Comparison of ENCODE assay signal across 7 cellular contexts in the genomic region with DNA sequence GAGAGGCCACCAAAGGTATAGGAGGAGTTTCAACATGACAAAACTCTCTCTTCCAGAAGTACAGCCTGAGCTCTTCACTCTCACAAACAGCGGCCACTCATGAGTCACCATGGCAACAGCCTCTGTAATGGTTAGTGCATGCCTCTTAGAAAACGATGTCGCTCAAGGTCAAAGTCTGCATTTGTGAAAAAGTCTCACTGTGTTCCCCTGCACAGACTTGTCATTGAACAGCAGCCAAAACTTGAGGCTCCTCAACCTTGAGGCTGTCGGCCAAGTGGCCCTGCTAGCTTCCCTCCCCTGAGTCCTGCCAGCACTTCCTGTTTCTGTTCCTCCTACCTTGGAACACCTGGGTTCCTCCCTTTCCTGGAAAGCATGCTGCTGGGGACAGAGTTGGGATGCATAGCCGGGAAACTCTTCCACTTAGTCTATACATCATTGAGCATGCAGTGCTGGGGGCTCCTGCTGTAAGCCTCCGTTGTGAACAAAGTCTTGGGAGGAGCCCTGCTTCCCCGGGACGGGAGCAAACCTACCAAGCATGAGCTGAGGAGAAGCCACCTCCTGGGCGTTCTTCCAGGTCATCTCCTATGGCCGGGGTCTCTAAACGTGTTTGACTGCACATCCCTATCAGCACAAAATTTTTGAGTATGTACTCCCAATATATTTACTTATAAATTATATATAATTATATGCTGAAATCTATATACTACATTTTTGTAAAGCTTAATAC.
A peak's percentile ranks its signal among the peaks of the same experiment; 100 is the strongest.
DNase-seq lines count a peak whose midpoint lies in the region; ATAC-seq and TF ChIP-seq lines count a peak whose summit lies in the region.

No MANE protein-coding gene starts in this region.

- in situ Hi-C loops in KBM-7 (cut with MboI; ENCODE audit: low pct_unique_long_range_greater_than_20kb, low sequenced_read_pairs): no loop called here

- H3K4me3 ChIP-seq in epithelial cell of proximal tubule (ENCODE audit: low read depth, low read length): peak overlapping the region; percentile 40

- no peak for TF ChIP-seq CTCF in epithelial cell of proximal tubule (conservative IDR thresholded peaks at IDR 0.05; ENCODE audit: low read depth, low read length)
- TF ChIP-seq CTCF in GM10266 (IDR thresholded peaks at IDR 0.05; ENCODE audit: control insufficient read depth, insufficient read depth, low read depth, missing control alignments): no peak

- ATAC-seq in GM19452 (IDR thresholded peaks at IDR 0.05; ENCODE audit: unreplicated experiment): no peak
- no peak for ATAC-seq in HG02970 (IDR thresholded peaks at IDR 0.05; ENCODE audit: low FRiP score, unreplicated experiment)

- peak; percentile 61 for DNase-seq in KBM-7
- DNase-seq in NCI-H345 (lab: John Stamatoyannopoulos, UW): peak; percentile 76
- no peak for DNase-seq in epithelial cell of proximal tubule (ENCODE audit: low read depth)
- peak; percentile 76 for DNase-seq in renal cortical epithelial cell (ENCODE audit: low read depth)
- DNase-seq in GM10266 (ENCODE audit: extremely low spot score): no peak

Comparison
In these comparisons a context has a peak if more than half of its experiments do, and no peak if none do; other contexts are left out.
1. DNase-seq: peak in KBM-7 (single experiment), NCI-H345 (single experiment) and renal cortical epithelial cell (single experiment); none in epithelial cell of proximal tubule (single experiment) and GM10266 (single experiment).